In genomic region chr10:46075869-46076268, GRCh38 we compare ENCODE assay signal across 14 cellular contexts. TPM values are rescaled to one million over a fixed set of nuclear protein-coding genes. Genes with fewer than 3 reads are reported as not detected.
DNase-seq lines count a peak whose midpoint lies in the region; ATAC-seq and TF ChIP-seq lines count a peak whose summit lies in the region.
"Had no signal": no experiment of that assay in that cellular context is flagged by ENCODE, and none has a peak within 500 bp of the region (broad histone marks: within the 10 kb centered on the region; RNA-seq: fewer than 3 reads in every experiment).

No MANE protein-coding gene starts in this region.

- H3K4me1 ChIP-seq in DND-41 (ENCODE audit: insufficient read depth, low read length) (peaks cover 51% of the 10 kb centered on the region), neutrophil (ENCODE audit: control insufficient read depth in 1 of 2, insufficient read depth in 1 of 2, low read depth in 1 of 2, low read length in 1 of 2) (peaks cover 54 to 66% of the 10 kb centered on the region in 2 experiments)
- peaks cover 18% of the 10 kb centered on the region for H3K4me1 ChIP-seq in CD4-positive, alpha-beta memory T cell (ENCODE audit: insufficient read depth, low read length)
- H3K4me1 ChIP-seq: HAP-1 had no signal

- no peak overlapping the region for H3K9ac ChIP-seq in DND-41 (ENCODE audit: low read depth, low read length)

- peak overlapping the region in 2 of 7 donors; percentile 36 to 76 for H3K27ac Mint-ChIP-seq in CD4-positive, alpha-beta memory T cell

- ATAC-seq in DND-41 (ENCODE audit: insufficient read depth, low read depth): no peak

- intact Hi-C loops in CD4-positive, alpha-beta memory T cell (cut with micrococcal nuclease): no loop called here

- H3K4me3 ChIP-seq in DND-41 (ENCODE audit: low read depth in 1 of 2, low read length in 2 of 2) (no peak overlapping the region), neutrophil (ENCODE audit: low read depth in 1 of 2, low read length in 1 of 2) (no peak overlapping the region), WERI-Rb-1 (ENCODE audit: low read depth, low read length) (no peak overlapping the region)
- no peak overlapping the region for H3K4me3 ChIP-seq in CD4-positive, alpha-beta memory T cell (ENCODE audit: low read length in 2 of 2)
- H3K4me3 ChIP-seq: HAP-1 had no signal

- H3K36me3 ChIP-seq in DND-41 (ENCODE audit: insufficient read depth, low read length): no peaks in the 10 kb centered on the region
- H3K36me3 ChIP-seq in neutrophil: no peaks in the 10 kb centered on the region
- H3K36me3 ChIP-seq in WERI-Rb-1: no peaks in the 10 kb centered on the region
- no peaks in the 10 kb centered on the region for H3K36me3 ChIP-seq in CD4-positive, alpha-beta memory T cell (ENCODE audit: insufficient read depth, low read length)
- H3K36me3 ChIP-seq: HAP-1 had no signal

- peaks cover 0 to 2% (median 0%) of the 10 kb centered on the region in 8 donors for H3K9me3 Mint-ChIP-seq in CD4-positive, alpha-beta memory T cell

- H3K4me2 ChIP-seq in DND-41 (ENCODE audit: insufficient read depth, low read length): no peak overlapping the region

- no peaks in the 10 kb centered on the region for H4K20me1 ChIP-seq in DND-41 (ENCODE audit: insufficient read depth, low read length)

- no peaks in the 10 kb centered on the region for H3K36me3 Mint-ChIP-seq in CD4-positive, alpha-beta memory T cell
- H3K36me3 Mint-ChIP-seq: CD4-positive, CD25-positive, alpha-beta regulatory T cell had no signal

- no peaks in the 10 kb centered on the region for H3K27me3 Mint-ChIP-seq in CD4-positive, alpha-beta memory T cell

- POLR2A ChIA-PET in CD4-positive, alpha-beta memory T cell (lab: Charles Lee; ENCODE audit: partially characterized antibody): interaction anchor here (1.2 kb wide), 1 partner anchor 18 kb away, joined by 5 read pairs; no protein-coding TSS in a partner anchor

- H3K79me2 ChIP-seq in DND-41 (ENCODE audit: insufficient read depth, low read length): no peaks in the 10 kb centered on the region

- no peak overlapping the region for H2AFZ ChIP-seq in DND-41 (ENCODE audit: low read depth, low read length)

- no peaks in the 10 kb centered on the region for H3K9me3 ChIP-seq in DND-41 (ENCODE audit: insufficient read depth, low read length, severe bottlenecking)
- no peaks in the 10 kb centered on the region for H3K9me3 ChIP-seq in neutrophil
- H3K9me3 ChIP-seq in WERI-Rb-1 (ENCODE audit: severe bottlenecking): no peaks in the 10 kb centered on the region
- no peaks in the 10 kb centered on the region for H3K9me3 ChIP-seq in CD4-positive, alpha-beta memory T cell (ENCODE audit: control insufficient read depth in 1 of 2, low read length in 2 of 2)
- H3K9me3 ChIP-seq: HAP-1 had no signal

- TF ChIP-seq CTCF in DND-41 (IDR thresholded peaks at IDR 0.05; ENCODE audit: borderline replicate concordance, extremely low read depth, low read length, poor library complexity, severe bottlenecking) (no peak), VCaP (conservative IDR thresholded peaks at IDR 0.05) (no peak), neutrophil (IDR thresholded peaks at IDR 0.05) (no peak), WERI-Rb-1 (IDR thresholded peaks at IDR 0.05; ENCODE audit: low read depth, low read length) (no peak)

- peak overlapping the region; percentile 48 for H3K27ac ChIP-seq in DND-41 (ENCODE audit: low read length)
- peak overlapping the region; percentile 82 for H3K27ac ChIP-seq in VCaP
- H3K27ac ChIP-seq in neutrophil: peak overlapping the region; percentile 96
- H3K27ac ChIP-seq in WERI-Rb-1: no peak overlapping the region
- no peak overlapping the region for H3K27ac ChIP-seq in CD4-positive, alpha-beta memory T cell (ENCODE audit: low read depth, low read length)

- H3K27me3 ChIP-seq in DND-41 (ENCODE audit: insufficient read depth, low read length, poor library complexity) (no peaks in the 10 kb centered on the region), neutrophil (no peaks in the 10 kb centered on the region), WERI-Rb-1 (ENCODE audit: insufficient read depth, low read depth, severe bottlenecking) (no peaks in the 10 kb centered on the region)
- no peaks in the 10 kb centered on the region for H3K27me3 ChIP-seq in CD4-positive, alpha-beta memory T cell (ENCODE audit: insufficient read depth, low read length)

- H3K4me1 Mint-ChIP-seq in CD4-positive, alpha-beta memory T cell: peaks cover 8 to 41% (median 23%) of the 10 kb centered on the region in 4 donors

- H3K4me3 Mint-ChIP-seq in CD4-positive, alpha-beta memory T cell: no peak overlapping the region
- H3K4me3 Mint-ChIP-seq: CD4-positive, CD25-positive, alpha-beta regulatory T cell had no signal

- CTCF ChIA-PET in CD4-positive, alpha-beta memory T cell (lab: Charles Lee; ENCODE audit: partially characterized antibody): interaction anchor here (1.9 to 2.1 kb wide), 3 partner anchors 16 to 47 kb away, joined by 8 to 12 read pairs (median 9); no protein-coding TSS in a partner anchor

- DNase-seq in DND-41: no peak
- no peak for DNase-seq in WERI-Rb-1
- DNase-seq in NCI-H774 (lab: John Stamatoyannopoulos, UW): no peak
- DNase-seq in CD4-positive, alpha-beta memory T cell: no peak
- DNase-seq: CD4-positive, CD25-positive, alpha-beta regulatory T cell; DMS79; EL had no signal

RNA-seq across cellular contexts. Expression of gene MSMB, which starts 29.8 kb away (rescaled TPM):
- not detected for total RNA-seq in CD4-positive, alpha-beta memory T cell
- polyA plus RNA-seq in CD4-positive, alpha-beta memory T cell: not detected
- total RNA-seq: A673; CD4-positive, CD25-positive, alpha-beta regulatory T cell; H1; HT1080 had no signal
- polyA plus RNA-seq: BJ; CD4-positive, CD25-positive, alpha-beta regulatory T cell; H1 had no signal

RNA-seq across cellular contexts. Expression of gene NCOA4, which starts 45.4 kb away (rescaled TPM):
- total RNA-seq in CD4-positive, alpha-beta memory T cell: 10 to 100 TPM; 71.1 to 71.9 TPM
- polyA plus RNA-seq in CD4-positive, alpha-beta memory T cell: 100 to 1,000 TPM; 165 to 246 TPM

Comparison
In these comparisons a context has a peak if more than half of its experiments do, and no peak if none do; other contexts are left out.
1. H3K27ac ChIP-seq: peak in DND-41 (single experiment), VCaP (single experiment) and neutrophil (single experiment); none in WERI-Rb-1 (single experiment) and CD4-positive, alpha-beta memory T cell (single experiment).